ENCODE assay signal across 14 cellular contexts in the genomic region with DNA sequence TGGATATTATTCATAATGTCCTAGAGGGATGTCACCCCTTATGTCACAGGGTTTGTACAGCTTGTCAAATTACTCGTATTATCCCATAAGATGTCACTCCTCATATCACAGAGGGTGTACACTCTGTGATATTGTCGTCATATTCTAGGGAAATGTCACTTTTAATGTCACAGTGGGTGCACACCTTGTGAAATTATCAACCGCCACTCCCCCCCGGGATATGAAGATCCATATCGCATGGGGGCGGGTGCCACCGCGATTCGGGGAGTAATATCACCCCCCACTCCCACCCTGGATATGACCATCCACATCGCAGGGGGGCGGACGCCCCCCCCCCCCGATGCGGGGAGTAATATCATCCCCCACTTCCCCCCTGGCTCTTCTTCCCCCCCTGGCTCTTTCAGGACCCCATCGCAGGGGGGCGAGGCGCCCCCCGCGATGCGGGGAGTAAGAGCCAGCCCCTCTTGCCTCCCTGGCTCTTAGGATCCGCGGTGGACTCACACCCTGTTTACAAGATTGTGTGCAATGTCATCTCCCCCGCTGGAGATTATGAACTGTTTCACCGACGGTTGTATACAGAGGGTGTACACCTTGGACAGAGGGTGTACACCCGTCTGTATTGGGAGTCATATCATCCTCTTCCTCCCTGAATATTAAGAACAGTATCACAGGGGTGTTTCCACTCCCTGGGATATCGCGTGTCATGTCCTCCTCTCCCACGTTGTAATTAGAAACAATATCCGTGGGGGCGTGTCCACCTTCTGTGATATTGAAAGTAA.
"Had no signal": no experiment of that assay in that cellular context is flagged by ENCODE, and none has a peak within 500 bp of the region (broad histone marks: within the 10 kb centered on the region; RNA-seq: fewer than 3 reads in every experiment).

No MANE protein-coding gene starts in this region.

- ATAC-seq: activated CD4-positive, CD25-positive, alpha-beta regulatory T cell treated with anti-CD3 and anti-CD28 coated beads, Interleukin-2, amount 50 U/mL, for 24 hours; heart left ventricle; left cardiac atrium had no signal

- H3K4me1 Mint-ChIP-seq: endodermal cell, immature natural killer cell, mesothelial cell of epicardium had no signal

- H3K36me3 Mint-ChIP-seq: immature natural killer cell, mesothelial cell of epicardium had no signal

- DNase-seq: activated effector memory CD4-positive, alpha-beta T cell treated with anti-CD3 and anti-CD28 coated beads, Interleukin-2, amount 50 U/mL, for 16 hours; adrenal gland; dorsolateral prefrontal cortex; endodermal cell; heart left ventricle; left cardiac atrium; nephron progenitor cell; stimulated activated CD4-positive, alpha-beta T cell treated with anti-CD3 and anti-CD28 coated beads, Interleukin-15, amount 100 ng/mL, for 24 hours; stimulated activated CD4-positive, alpha-beta T cell treated with anti-CD3 and anti-CD28 coated beads, Interleukin-4, amount 100 ng/mL, for 1 hour; transverse colon had no signal

- H3K9me3 Mint-ChIP-seq: endodermal cell, nephron progenitor cell had no signal

- H3K4me3 Mint-ChIP-seq: endodermal cell, immature natural killer cell, mesothelial cell of epicardium, nephron progenitor cell had no signal

- H3K27ac Mint-ChIP-seq: endodermal cell, immature natural killer cell, mesothelial cell of epicardium, nephron progenitor cell, progenitor cell of endocrine pancreas had no signal
